25 cellular contexts compared by ENCODE assay signal in genomic region chr17:82009413-82009812, GRCh38.
"Had no signal": no experiment of that assay in that cellular context is flagged by ENCODE, and none has a peak within 500 bp of the region (broad histone marks: within the 10 kb centered on the region; RNA-seq: fewer than 3 reads in every experiment).

No MANE protein-coding gene starts in this region.

- H3K36me3 ChIP-seq: left ventricle myocardium inferior, neural progenitor cell, ovary, right atrium auricular region, uterus had no signal

- H3K36me3 Mint-ChIP-seq: mesothelial cell of epicardium, naive B cell, natural killer cell, type B pancreatic cell had no signal

- ATAC-seq: natural killer cell; sciatic nerve; stimulated activated naive B cell treated with anti-CD40 and anti-IgM and Interleukin-4, amounts not matched to agents 10 μg/mL and 1 μg/mL and 100 μg/mL, for 72 hours had no signal

- H3K9me3 ChIP-seq: left ventricle myocardium inferior, ovary, right atrium auricular region, tibial nerve, uterus had no signal

- DNase-seq: islet precursor cell; mesendoderm; naive B cell; natural killer cell; nephron progenitor cell; ovary; stimulated activated CD4-positive, alpha-beta T cell treated with anti-CD3 and anti-CD28 coated beads, Interleukin-12 subunit alpha, Interleukin-12 subunit beta, amount 100 ng/mL, for 4 hours; stimulated activated CD4-positive, alpha-beta T cell treated with anti-CD3 and anti-CD28 coated beads, Interleukin-15, amount 100 ng/mL, for 24 hours; stimulated activated CD4-positive, alpha-beta T cell treated with anti-CD3 and anti-CD28 coated beads, Interleukin-2, amount 100 ng/mL, for 24 hours; stimulated activated CD4-positive, alpha-beta T cell treated with anti-CD3 and anti-CD28 coated beads, Interleukin-4, amount 100 ng/mL, for 1 hour; stimulated activated naive B cell treated with anti-CD40 and anti-IgM and Interleukin-4, amounts not matched to agents 10 μg/mL and 1 μg/mL and 100 μg/mL, for 72 hours; substantia nigra; uterus had no signal

- H3K27ac ChIP-seq: hepatocyte, left ventricle myocardium inferior, neural progenitor cell, ovary, right atrium auricular region, skin epidermis, tibial nerve, uterus had no signal

- H3K4me3 ChIP-seq: hepatocyte, left ventricle myocardium inferior, lung, neural progenitor cell, ovary, right atrium auricular region, skin epidermis, tibial nerve, uterus had no signal

- H3K9me3 Mint-ChIP-seq: mesothelial cell of epicardium; naive B cell; natural killer cell; nephron progenitor cell; neural progenitor cell; stimulated activated naive B cell treated with anti-CD40 and anti-IgM and Interleukin-4, amounts not matched to agents 10 μg/mL and 1 μg/mL and 100 μg/mL, for 72 hours; stimulated activated naive CD8-positive, alpha-beta T cell treated with anti-CD3 and anti-CD28 coated beads, Interleukin-15, Interleukin-2, amounts not matched to agents 100 ng/mL and 50 ng/mL, for 24 hours; type B pancreatic cell had no signal

- H3K27me3 ChIP-seq: hepatocyte, neural progenitor cell, ovary, right atrium auricular region, tibial nerve, uterus had no signal

- H3K79me2 ChIP-seq: hepatocyte had no signal

- H3K4me3 Mint-ChIP-seq: mesothelial cell of epicardium; naive B cell; natural killer cell; nephron progenitor cell; neural progenitor cell; stimulated activated naive B cell treated with anti-CD40 and anti-IgM and Interleukin-4, amounts not matched to agents 10 μg/mL and 1 μg/mL and 100 μg/mL, for 72 hours; stimulated activated naive CD8-positive, alpha-beta T cell treated with anti-CD3 and anti-CD28 coated beads, Interleukin-15, Interleukin-2, amounts not matched to agents 100 ng/mL and 50 ng/mL, for 24 hours; type B pancreatic cell had no signal

- H2AFZ ChIP-seq: hepatocyte, neural progenitor cell had no signal

- H3K4me1 ChIP-seq: neural progenitor cell had no signal

- H3K27me3 Mint-ChIP-seq: naive B cell; progenitor cell of endocrine pancreas; stimulated activated naive B cell treated with anti-CD40 and anti-IgM and Interleukin-4, amounts not matched to agents 10 μg/mL and 1 μg/mL and 100 μg/mL, for 72 hours; stimulated activated naive CD8-positive, alpha-beta T cell treated with anti-CD3 and anti-CD28 coated beads, Interleukin-15, Interleukin-2, amounts not matched to agents 100 ng/mL and 50 ng/mL, for 24 hours; type B pancreatic cell had no signal

- H3K4me1 Mint-ChIP-seq: naive B cell; natural killer cell; stimulated activated naive B cell treated with anti-CD40 and anti-IgM and Interleukin-4, amounts not matched to agents 10 μg/mL and 1 μg/mL and 100 μg/mL, for 72 hours had no signal

- H3K27ac Mint-ChIP-seq: mesothelial cell of epicardium; naive B cell; natural killer cell; nephron progenitor cell; neural progenitor cell; progenitor cell of endocrine pancreas; stimulated activated naive B cell treated with anti-CD40 and anti-IgM and Interleukin-4, amounts not matched to agents 10 μg/mL and 1 μg/mL and 100 μg/mL, for 72 hours; stimulated activated naive CD8-positive, alpha-beta T cell treated with anti-CD3 and anti-CD28 coated beads, Interleukin-15, Interleukin-2, amounts not matched to agents 100 ng/mL and 50 ng/mL, for 24 hours; type B pancreatic cell had no signal

- H3K9ac ChIP-seq: neural progenitor cell had no signal

- H3K4me2 ChIP-seq: hepatocyte, neural progenitor cell had no signal
